13 cellular contexts compared by ENCODE assay signal in genomic region chr5:177462021-177462670, GRCh38. TPM values are rescaled to one million over a fixed set of nuclear protein-coding genes. Genes with fewer than 3 reads are reported as not detected.
DNase-seq lines count a peak whose midpoint lies in the region; ATAC-seq and TF ChIP-seq lines count a peak whose summit lies in the region.
"Had no signal": no experiment of that assay in that cellular context is flagged by ENCODE, and none has a peak within 500 bp of the region (broad histone marks: within the 10 kb centered on the region; RNA-seq: fewer than 3 reads in every experiment).

No MANE protein-coding gene starts in this region.

- intact Hi-C loops in activated naive CD4-positive, alpha-beta T cell treated with anti-CD3 and anti-CD28 coated beads for 36 hours (cut with micrococcal nuclease), result no loop called here
- intact Hi-C loops in activated CD8-positive, alpha-beta T cell treated with anti-CD3 and anti-CD28 coated beads for 36 hours (cut with micrococcal nuclease), result no loop called here
- intact Hi-C loops in left cardiac atrium (cut with DNase I), result no loop called here

- peak overlapping the region in 3 of 5 donors; percentile 3 to 32 (median 28) for H3K4me3 ChIP-seq in subcutaneous abdominal adipose tissue (ENCODE audit: low read depth in 1 of 5, low read length in 5 of 5)
- H3K4me3 ChIP-seq: MG63 had no signal

- peaks cover 0 to 50% (median 40%) of the 10 kb centered on the region in 5 donors for H3K36me3 ChIP-seq in subcutaneous abdominal adipose tissue (ENCODE audit: control insufficient read depth in 5 of 5, insufficient read depth in 5 of 5, low read length in 5 of 5)

- H3K9me3 ChIP-seq in subcutaneous abdominal adipose tissue (ENCODE audit: control insufficient read depth in 5 of 5, low read length in 5 of 5), result peaks cover 0 to 2% (median 0%) of the 10 kb centered on the region in 5 donors
- H3K9me3 ChIP-seq: MG63 had no signal

- H3K4me1 Mint-ChIP-seq in activated naive CD4-positive, alpha-beta T cell treated with anti-CD3 and anti-CD28 coated beads for 36 hours (ENCODE audit: low read depth), result peaks cover 16% of the 10 kb centered on the region
- H3K4me1 Mint-ChIP-seq in activated CD8-positive, alpha-beta T cell treated with anti-CD3 and anti-CD28 coated beads for 36 hours (ENCODE audit: low read depth), result peaks cover 17% of the 10 kb centered on the region

- no peak for DNase-seq in activated naive CD4-positive, alpha-beta T cell treated with anti-CD3 and anti-CD28 coated beads for 36 hours
- DNase-seq in activated naive CD4-positive, alpha-beta T cell treated with Interleukin-2 at 50 U/mL for 16 hours, result no peak
- DNase-seq in activated CD8-positive, alpha-beta T cell treated with anti-CD3 and anti-CD28 coated beads for 36 hours, result peak; percentile 48
- peak; percentile 72 for DNase-seq in left cardiac atrium
- DNase-seq in stimulated activated CD4-positive, alpha-beta T cell treated with anti-CD3 and anti-CD28 coated beads, Interleukin-12 subunit alpha, Interleukin-12 subunit beta, amount 100 ng/mL, for 4 hours, result no peak
- no peak for DNase-seq in stimulated activated CD4-positive, alpha-beta T cell treated with anti-CD3 and anti-CD28 coated beads, Interleukin-2, amount 100 ng/mL, for 24 hours
- DNase-seq: activated CD8-positive, alpha-beta memory T cell treated with anti-CD3 and anti-CD28 coated beads, Interleukin-2, amount 50 U/mL, for 48 hours; mammary epithelial cell; MG63; NCI-H510A; T-cell had no signal

- H3K27ac Mint-ChIP-seq in activated naive CD4-positive, alpha-beta T cell treated with anti-CD3 and anti-CD28 coated beads for 36 hours, result no peak overlapping the region
- peak overlapping the region; percentile 74 for H3K27ac Mint-ChIP-seq in activated CD8-positive, alpha-beta T cell treated with anti-CD3 and anti-CD28 coated beads for 36 hours

- H3K27ac ChIP-seq in subcutaneous abdominal adipose tissue (ENCODE audit: low read depth, low read length), result peak overlapping the region; percentile 76

- CTCF ChIA-PET in activated naive CD4-positive, alpha-beta T cell treated with anti-CD3 and anti-CD28 coated beads for 36 hours (lab: Charles Lee), result interaction anchor here (1.3 to 2.6 kb wide), 3 partner anchors 7 to 72 kb away, joined by 5 to 10 read pairs (median 7); no protein-coding TSS in a partner anchor
- CTCF ChIA-PET in activated CD8-positive, alpha-beta T cell treated with anti-CD3 and anti-CD28 coated beads for 36 hours (lab: Charles Lee), result interaction anchor here (0.6 to 2.3 kb wide), 5 partner anchors 39 to 152 kb away, joined by 3 to 8 read pairs (median 3); no protein-coding TSS in a partner anchor

- TF ChIP-seq CTCF in activated CD8-positive, alpha-beta T cell treated with anti-CD3 and anti-CD28 coated beads for 36 hours (IDR thresholded peaks at IDR 0.05), result no peak

- H3K4me1 ChIP-seq in subcutaneous abdominal adipose tissue (ENCODE audit: control insufficient read depth in 5 of 5, insufficient read depth in 5 of 5, low read length in 5 of 5), result peaks cover 0 to 20% (median 15%) of the 10 kb centered on the region in 5 donors

- H3K27me3 Mint-ChIP-seq in activated naive CD4-positive, alpha-beta T cell treated with anti-CD3 and anti-CD28 coated beads for 36 hours (ENCODE audit: low read depth), result no peaks in the 10 kb centered on the region
- H3K27me3 Mint-ChIP-seq in activated CD8-positive, alpha-beta T cell treated with anti-CD3 and anti-CD28 coated beads for 36 hours, result no peaks in the 10 kb centered on the region
- H3K27me3 Mint-ChIP-seq: T-cell had no signal

- ATAC-seq in activated CD8-positive, alpha-beta T cell treated with anti-CD3 and anti-CD28 coated beads for 36 hours, result peak; percentile 9
- peak in 1 of 2 donors; percentile 17 for ATAC-seq in left cardiac atrium
- ATAC-seq in HG03039 (IDR thresholded peaks at IDR 0.05; ENCODE audit: unreplicated experiment), result no peak
- ATAC-seq: T-cell had no signal

- POLR2A ChIA-PET in activated CD8-positive, alpha-beta T cell treated with anti-CD3 and anti-CD28 coated beads for 36 hours (lab: Charles Lee), result interaction anchor here (22.1 to 22.8 kb wide), 2 partner anchors 8 to 12 kb away, joined by 294 read pairs; partner anchors contain the start of genes DBN1 and PRR7

- H3K9ac ChIP-seq in subcutaneous abdominal adipose tissue (ENCODE audit: low read length in 5 of 5), result peak overlapping the region in 1 of 5 donors; percentile 58

- H3K9me3 Mint-ChIP-seq in activated naive CD4-positive, alpha-beta T cell treated with anti-CD3 and anti-CD28 coated beads for 36 hours, result no peaks in the 10 kb centered on the region
- H3K9me3 Mint-ChIP-seq in activated CD8-positive, alpha-beta T cell treated with anti-CD3 and anti-CD28 coated beads for 36 hours, result peaks cover 1% of the 10 kb centered on the region
- H3K9me3 Mint-ChIP-seq: T-cell had no signal

- peak overlapping the region; percentile 24 for H3K4me3 Mint-ChIP-seq in activated naive CD4-positive, alpha-beta T cell treated with anti-CD3 and anti-CD28 coated beads for 36 hours
- peak overlapping the region; percentile 24 for H3K4me3 Mint-ChIP-seq in activated CD8-positive, alpha-beta T cell treated with anti-CD3 and anti-CD28 coated beads for 36 hours
- H3K4me3 Mint-ChIP-seq: T-cell had no signal

- H3K27me3 ChIP-seq in subcutaneous abdominal adipose tissue (ENCODE audit: control insufficient read depth in 5 of 5, insufficient read depth in 4 of 5, low read length in 5 of 5), result no peaks in the 10 kb centered on the region
- H3K27me3 ChIP-seq: MG63 had no signal

- peaks cover 2% of the 10 kb centered on the region for H3K36me3 Mint-ChIP-seq in activated naive CD4-positive, alpha-beta T cell treated with anti-CD3 and anti-CD28 coated beads for 36 hours (ENCODE audit: low read depth)
- peaks cover 48% of the 10 kb centered on the region for H3K36me3 Mint-ChIP-seq in activated CD8-positive, alpha-beta T cell treated with anti-CD3 and anti-CD28 coated beads for 36 hours (ENCODE audit: low read depth)

RNA-seq across cellular contexts. Expression of gene DBN1, which starts 11.3 kb away (rescaled TPM):
- total RNA-seq in activated naive CD4-positive, alpha-beta T cell treated with anti-CD3 and anti-CD28 coated beads for 36 hours, result 10 to 100 TPM; 20.8 to 22.4 TPM
- total RNA-seq in activated CD8-positive, alpha-beta T cell treated with anti-CD3 and anti-CD28 coated beads for 36 hours, result 100 to 1,000 TPM; 101 to 105 TPM
- total RNA-seq in left cardiac atrium, result 10 to 100 TPM; 30.2 to 55.1 TPM

RNA-seq across cellular contexts. Expression of gene PRR7, which starts 15.5 kb away (rescaled TPM):
- total RNA-seq in activated naive CD4-positive, alpha-beta T cell treated with anti-CD3 and anti-CD28 coated beads for 36 hours, result 1 to 10 TPM; 7.4 to 8.2 TPM
- 10 to 100 TPM; 32.6 to 36.4 TPM for total RNA-seq in activated CD8-positive, alpha-beta T cell treated with anti-CD3 and anti-CD28 coated beads for 36 hours
- 1 to 10 TPM in 1 of 2 donors, under 1 TPM in 1; 0.59 to 1.6 TPM for total RNA-seq in left cardiac atrium

RNA-seq across cellular contexts. Expression of gene PDLIM7, which starts 35.3 kb away (rescaled TPM):
- total RNA-seq in activated naive CD4-positive, alpha-beta T cell treated with anti-CD3 and anti-CD28 coated beads for 36 hours, result 10 to 100 TPM; 41.2 to 42.2 TPM
- 10 to 100 TPM; 68.4 to 73.0 TPM for total RNA-seq in activated CD8-positive, alpha-beta T cell treated with anti-CD3 and anti-CD28 coated beads for 36 hours
- total RNA-seq in left cardiac atrium, result 10 to 100 TPM; 50.5 to 94.5 TPM

RNA-seq across cellular contexts. Expression of gene GRK6, which starts 35.7 kb away (rescaled TPM):
- 100 to 1,000 TPM; 117 to 133 TPM for total RNA-seq in activated naive CD4-positive, alpha-beta T cell treated with anti-CD3 and anti-CD28 coated beads for 36 hours
- 100 to 1,000 TPM; 133 to 137 TPM for total RNA-seq in activated CD8-positive, alpha-beta T cell treated with anti-CD3 and anti-CD28 coated beads for 36 hours
- total RNA-seq in left cardiac atrium, result 10 to 100 TPM; 14.6 to 20.1 TPM

RNA-seq across cellular contexts. Expression of gene DOK3, which starts 47.5 kb away (rescaled TPM):
- 1 to 10 TPM in 1 of 2 experiments, under 1 TPM in 1; 0.37 to 1.3 TPM for total RNA-seq in activated naive CD4-positive, alpha-beta T cell treated with anti-CD3 and anti-CD28 coated beads for 36 hours
- total RNA-seq in activated CD8-positive, alpha-beta T cell treated with anti-CD3 and anti-CD28 coated beads for 36 hours, result 1 to 10 TPM; 7.4 to 8.0 TPM
- 1 to 10 TPM; 5.3 to 9.0 TPM for total RNA-seq in left cardiac atrium

Comparison
In these comparisons a context has a peak if more than half of its experiments do, and no peak if none do; other contexts are left out.
1. DNase-seq: peak in activated CD8-positive, alpha-beta T cell treated with anti-CD3 and anti-CD28 coated beads for 36 hours (single experiment) and left cardiac atrium (single experiment); none in activated naive CD4-positive, alpha-beta T cell treated with anti-CD3 and anti-CD28 coated beads for 36 hours (single experiment), activated naive CD4-positive, alpha-beta T cell treated with Interleukin-2 at 50 U/mL for 16 hours (single experiment), stimulated activated CD4-positive, alpha-beta T cell treated with anti-CD3 and anti-CD28 coated beads, Interleukin-12 subunit alpha, Interleukin-12 subunit beta, amount 100 ng/mL, for 4 hours (single experiment) and stimulated activated CD4-positive, alpha-beta T cell treated with anti-CD3 and anti-CD28 coated beads, Interleukin-2, amount 100 ng/mL, for 24 hours (0 of 2).